1 cellular context compared by ENCODE assay signal in the genomic region with DNA sequence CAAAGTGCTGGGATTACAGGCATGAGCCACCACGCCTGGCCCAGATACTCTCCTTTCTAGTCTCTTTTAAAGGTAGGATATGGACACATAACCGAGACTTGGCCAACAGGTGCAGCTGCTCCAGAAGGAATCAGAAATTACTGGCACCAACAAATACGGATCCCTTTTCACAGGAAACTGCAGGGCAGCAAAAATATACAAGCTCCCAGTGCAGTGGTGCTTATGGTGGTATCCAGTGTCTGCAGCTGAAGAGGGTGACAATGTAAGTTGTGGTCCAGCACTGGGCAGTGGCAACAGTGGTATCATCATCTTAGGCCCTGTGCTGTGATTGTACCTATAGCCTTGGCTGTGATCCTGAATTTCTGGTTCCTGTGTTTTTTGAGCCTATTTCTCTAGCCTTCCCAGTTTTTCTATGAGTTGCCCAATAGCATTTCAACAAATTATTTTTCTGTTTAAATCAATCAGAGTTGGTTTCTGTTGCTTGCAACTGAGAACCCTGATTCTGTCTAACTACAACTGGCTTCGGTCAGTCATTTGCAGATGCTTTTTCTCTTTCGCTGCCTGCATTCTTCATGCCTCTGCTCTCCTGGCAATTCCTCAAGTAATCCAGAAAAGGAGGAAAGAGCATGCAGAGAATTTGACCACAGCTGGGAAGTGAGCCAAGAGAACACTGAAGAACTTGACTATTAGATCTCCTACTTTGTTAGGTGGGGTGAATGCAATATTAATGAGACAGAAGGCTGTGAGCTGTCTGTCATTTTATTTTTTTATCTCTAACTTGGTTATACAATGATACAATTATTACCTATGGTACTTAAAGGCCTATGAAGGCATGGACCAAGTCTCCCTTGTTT.
TF ChIP-seq lines count a peak whose summit lies in the region.

No MANE protein-coding gene starts in this region.

TF ChIP-seq in SK-N-SH, 30 proteins besides CTCF, POLR2A, EP300 and RAD21 (continued from another document):
- TF ChIP-seq JUND (IDR thresholded peaks at IDR 0.05) (peak; percentile 81), YY1 (IDR thresholded peaks at IDR 0.05; ENCODE audit: low read depth) (no peak), TCF12 (IDR thresholded peaks at IDR 0.05) (peak; percentile 95), FOSL2 (IDR thresholded peaks at IDR 0.05; ENCODE audit: borderline replicate concordance, low read depth) (peak; percentile 50; the same call in 1 of the 2 replicates), TEAD4 (IDR thresholded peaks at IDR 0.05; ENCODE audit: borderline replicate concordance, insufficient read depth) (peak; percentile 95), RFX5 (IDR thresholded peaks at IDR 0.05; ENCODE audit: low read length) (no peak), FOXM1 (IDR thresholded peaks at IDR 0.05; ENCODE audit: low read depth) (peak; percentile 71; the same call in 1 of the 2 replicates), GABPA (IDR thresholded peaks at IDR 0.05; ENCODE audit: low read depth) (no peak), MEF2A (IDR thresholded peaks at IDR 0.05; ENCODE audit: borderline replicate concordance, low read depth) (peak; percentile 31; the same call in 1 of the 2 replicates), FOXJ3 (CRISPR knock-in tag; IDR thresholded peaks at IDR 0.05) (no peak), NFIC (IDR thresholded peaks at IDR 0.05; ENCODE audit: borderline replicate concordance) (peak; percentile 100), EZH2phosphoT487 (IDR thresholded peaks at IDR 0.05; ENCODE audit: borderline replicate concordance, low read depth) (no peak), SMC3 (IDR thresholded peaks at IDR 0.05; ENCODE audit: low read depth, low read length) (no peak)
- TF ChIP-seq, protein P1, sequence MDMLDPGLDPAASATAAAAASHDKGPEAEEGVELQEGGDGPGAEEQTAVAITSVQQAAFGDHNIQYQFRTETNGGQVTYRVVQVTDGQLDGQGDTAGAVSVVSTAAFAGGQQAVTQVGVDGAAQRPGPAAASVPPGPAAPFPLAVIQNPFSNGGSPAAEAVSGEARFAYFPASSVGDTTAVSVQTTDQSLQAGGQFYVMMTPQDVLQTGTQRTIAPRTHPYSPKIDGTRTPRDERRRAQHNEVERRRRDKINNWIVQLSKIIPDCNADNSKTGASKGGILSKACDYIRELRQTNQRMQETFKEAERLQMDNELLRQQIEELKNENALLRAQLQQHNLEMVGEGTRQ (IDR thresholded peaks at IDR 0.05; ENCODE audit: borderline replicate concordance, low read depth, low read length): no peak
- TF ChIP-seq, protein P2, sequence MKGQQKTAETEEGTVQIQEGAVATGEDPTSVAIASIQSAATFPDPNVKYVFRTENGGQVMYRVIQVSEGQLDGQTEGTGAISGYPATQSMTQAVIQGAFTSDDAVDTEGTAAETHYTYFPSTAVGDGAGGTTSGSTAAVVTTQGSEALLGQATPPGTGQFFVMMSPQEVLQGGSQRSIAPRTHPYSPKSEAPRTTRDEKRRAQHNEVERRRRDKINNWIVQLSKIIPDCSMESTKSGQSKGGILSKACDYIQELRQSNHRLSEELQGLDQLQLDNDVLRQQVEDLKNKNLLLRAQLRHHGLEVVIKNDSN (IDR thresholded peaks at IDR 0.05; ENCODE audit: borderline replicate concordance, low read depth): peak; percentile 18; the same call in 1 of the 2 replicates
- TF ChIP-seq, protein P3, sequence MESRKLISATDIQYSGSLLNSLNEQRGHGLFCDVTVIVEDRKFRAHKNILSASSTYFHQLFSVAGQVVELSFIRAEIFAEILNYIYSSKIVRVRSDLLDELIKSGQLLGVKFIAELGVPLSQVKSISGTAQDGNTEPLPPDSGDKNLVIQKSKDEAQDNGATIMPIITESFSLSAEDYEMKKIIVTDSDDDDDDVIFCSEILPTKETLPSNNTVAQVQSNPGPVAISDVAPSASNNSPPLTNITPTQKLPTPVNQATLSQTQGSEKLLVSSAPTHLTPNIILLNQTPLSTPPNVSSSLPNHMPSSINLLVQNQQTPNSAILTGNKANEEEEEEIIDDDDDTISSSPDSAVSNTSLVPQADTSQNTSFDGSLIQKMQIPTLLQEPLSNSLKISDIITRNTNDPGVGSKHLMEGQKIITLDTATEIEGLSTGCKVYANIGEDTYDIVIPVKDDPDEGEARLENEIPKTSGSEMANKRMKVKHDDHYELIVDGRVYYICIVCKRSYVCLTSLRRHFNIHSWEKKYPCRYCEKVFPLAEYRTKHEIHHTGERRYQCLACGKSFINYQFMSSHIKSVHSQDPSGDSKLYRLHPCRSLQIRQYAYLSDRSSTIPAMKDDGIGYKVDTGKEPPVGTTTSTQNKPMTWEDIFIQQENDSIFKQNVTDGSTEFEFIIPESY (IDR thresholded peaks at IDR 0.05; ENCODE audit: borderline replicate concordance, low read depth): no peak
- TF ChIP-seq, protein P4, sequence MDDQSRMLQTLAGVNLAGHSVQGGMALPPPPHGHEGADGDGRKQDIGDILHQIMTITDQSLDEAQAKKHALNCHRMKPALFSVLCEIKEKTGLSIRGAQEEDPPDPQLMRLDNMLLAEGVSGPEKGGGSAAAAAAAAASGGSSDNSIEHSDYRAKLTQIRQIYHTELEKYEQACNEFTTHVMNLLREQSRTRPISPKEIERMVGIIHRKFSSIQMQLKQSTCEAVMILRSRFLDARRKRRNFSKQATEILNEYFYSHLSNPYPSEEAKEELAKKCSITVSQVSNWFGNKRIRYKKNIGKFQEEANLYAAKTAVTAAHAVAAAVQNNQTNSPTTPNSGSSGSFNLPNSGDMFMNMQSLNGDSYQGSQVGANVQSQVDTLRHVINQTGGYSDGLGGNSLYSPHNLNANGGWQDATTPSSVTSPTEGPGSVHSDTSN (IDR thresholded peaks at IDR 0.05): peak; percentile 89
